Comparison of ENCODE assay signal across 17 cellular contexts in the genomic region with DNA sequence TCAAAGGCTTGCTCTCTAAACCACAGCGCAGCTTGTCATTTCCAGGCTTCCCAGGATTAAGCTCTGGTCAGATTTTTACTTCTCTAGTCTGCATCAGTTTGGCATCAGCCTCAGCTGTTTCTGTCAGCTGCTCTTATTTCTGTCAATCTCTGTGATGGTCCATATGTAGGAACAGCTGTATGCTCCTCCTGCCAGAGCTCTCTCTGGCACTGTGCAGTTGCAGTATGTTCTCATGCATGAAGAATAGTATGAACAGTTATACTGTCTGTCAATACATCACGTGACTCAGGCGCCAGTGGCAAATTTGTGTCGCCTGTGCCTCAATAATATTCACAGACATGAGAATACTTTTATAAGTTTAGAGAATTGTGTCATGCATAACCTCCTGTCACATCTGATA. TPM values are rescaled to one million over a fixed set of nuclear protein-coding genes. Genes with fewer than 3 reads are reported as not detected.
"Had no signal": no experiment of that assay in that cellular context is flagged by ENCODE, and none has a peak within 500 bp of the region (broad histone marks: within the 10 kb centered on the region; RNA-seq: fewer than 3 reads in every experiment).

No MANE protein-coding gene starts in this region.

- ATAC-seq: activated CD4-positive, CD25-positive, alpha-beta regulatory T cell treated with anti-CD3 and anti-CD28 coated beads, Interleukin-2, amount 50 U/mL, for 24 hours; stimulated activated naive B cell treated with anti-CD40 and anti-IgM and Interleukin-4, amounts not matched to agents 10 μg/mL and 1 μg/mL and 100 μg/mL, for 72 hours had no signal

- H3K4me1 ChIP-seq: right atrium auricular region, spleen had no signal

- DNase-seq: activated CD4-positive, alpha-beta T cell treated with anti-CD3 and anti-CD28 coated beads, Interleukin-2, amount 50 U/mL, for 4 hours; activated T-cell treated with anti-CD3 and anti-CD28 coated beads, Interleukin-2, amount 50 U/mL, for 1 hour; effector memory CD4-positive, alpha-beta T cell; left ventricle myocardium superior; naive B cell; posterior cingulate gyrus; spleen; stimulated activated CD4-positive, alpha-beta T cell treated with anti-CD3 and anti-CD28 coated beads, Interleukin-1b, Interleukin-23, amount 100 ng/mL, for 48 hours; stimulated activated naive B cell treated with anti-CD40 and anti-IgM and Interleukin-4, amounts not matched to agents 10 μg/mL and 1 μg/mL and 100 μg/mL, for 72 hours; trophoblast cell had no signal

- H3K27me3 ChIP-seq: hepatocyte, neutrophil, right atrium auricular region, spleen had no signal

- H3K27ac ChIP-seq: epithelial cell of prostate, hepatocyte, neutrophil, right atrium auricular region, spleen had no signal

- H3K36me3 ChIP-seq: neutrophil, right atrium auricular region, spleen had no signal

- H3K9me3 ChIP-seq: neutrophil, right atrium auricular region, spleen had no signal

- H3K4me3 ChIP-seq: hepatocyte, right atrium auricular region, spleen had no signal

- H2AFZ ChIP-seq: hepatocyte had no signal

- H3K79me2 ChIP-seq: hepatocyte had no signal

- H3K4me2 ChIP-seq: hepatocyte had no signal

RNA-seq across cellular contexts. Expression of a gene that starts 6.7 kb away (rescaled TPM):
- total RNA-seq: hepatocyte; kidney epithelial cell; left ventricle myocardium superior; right atrium auricular region; spleen; T-helper 2 cell treated with Interferon-gamma antibody and Interleukin-4, amounts not matched to agents 100 ng/mL and 5 ng/mL, for 36 hours had no signal
- polyA plus RNA-seq: hepatocyte, spleen had no signal

RNA-seq across cellular contexts. Expression of a gene that starts 45.1 kb away (rescaled TPM):
- total RNA-seq: hepatocyte; kidney epithelial cell; left ventricle myocardium superior; right atrium auricular region; spleen; T-helper 2 cell treated with Interferon-gamma antibody and Interleukin-4, amounts not matched to agents 100 ng/mL and 5 ng/mL, for 36 hours had no signal
- polyA plus RNA-seq: hepatocyte, spleen had no signal
